In the genomic region with DNA sequence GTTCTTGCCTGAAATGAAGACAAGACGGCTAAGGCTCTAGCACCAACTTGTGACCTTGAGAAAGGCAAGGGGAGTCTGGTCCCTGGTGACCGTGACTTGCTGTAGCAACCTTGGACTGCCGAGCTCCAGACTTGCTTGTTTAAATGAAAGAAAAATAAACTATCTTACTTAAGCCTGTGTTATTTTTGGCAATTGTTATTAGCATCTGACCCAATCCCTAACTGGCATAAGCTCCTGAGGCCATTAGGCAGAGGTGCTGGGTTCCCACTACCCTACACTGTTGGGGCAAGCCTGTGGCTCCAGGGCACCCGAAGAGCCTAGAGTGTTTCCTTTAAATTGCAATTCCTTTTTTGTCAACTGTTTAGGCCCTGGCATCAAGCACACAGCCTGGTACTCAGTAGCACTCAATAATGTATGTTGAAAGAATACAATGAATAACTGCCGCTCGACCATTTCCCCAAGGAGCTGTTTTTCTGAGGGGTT, we compare ENCODE assay signal across 2 cellular contexts.
TF ChIP-seq lines count a peak whose summit lies in the region.

No MANE protein-coding gene starts in this region.

TF ChIP-seq in liver, 16 proteins besides CTCF, POLR2A, EP300 and RAD21:
- TF ChIP-seq EGR1 (IDR thresholded peaks at IDR 0.05; ENCODE audit: low read depth in 2 of 2), result no peak
- TF ChIP-seq GABPA (IDR thresholded peaks at IDR 0.05 in 1 of 2, conservative IDR thresholded peaks at IDR 0.05 in 1 of 2), result no peak
- TF ChIP-seq NR2F2 (IDR thresholded peaks at IDR 0.05), result no peak
- no peak for TF ChIP-seq FOXA2 (IDR thresholded peaks at IDR 0.05)
- peak in 1 of 2 donors; percentile 44 for TF ChIP-seq HNF4A (conservative IDR thresholded peaks at IDR 0.05)
- TF ChIP-seq RXRA (IDR thresholded peaks at IDR 0.05), result peak in 1 of 2 donors; percentile 38
- TF ChIP-seq YY1 (IDR thresholded peaks at IDR 0.05), result peak; percentile 12

TF ChIP-seq in HepG2, 621 proteins besides CTCF, POLR2A, EP300 and RAD21:
- TF ChIP-seq ZNF260 (CRISPR knock-in tag; IDR thresholded peaks at IDR 0.05; ENCODE audit: borderline replicate concordance, low read depth) (no peak), ZMYM3 (CRISPR knock-in tag; IDR thresholded peaks at IDR 0.05) (no peak), ZNF274 (CRISPR knock-in tag; IDR thresholded peaks at IDR 0.05) (no peak), DPF2 (CRISPR knock-in tag; IDR thresholded peaks at IDR 0.05; ENCODE audit: borderline replicate concordance, low read depth) (no peak), CREM (IDR thresholded peaks at IDR 0.05) (no peak), CREM (CRISPR knock-in tag; IDR thresholded peaks at IDR 0.05) (no peak), SIN3B (IDR thresholded peaks at IDR 0.05; ENCODE audit: low read length) (no peak), ZNF225 (CRISPR knock-in tag; IDR thresholded peaks at IDR 0.05) (no peak), SAFB2 (CRISPR knock-in tag; IDR thresholded peaks at IDR 0.05; ENCODE audit: borderline replicate concordance, low read depth) (no peak), MIER2 (CRISPR knock-in tag; IDR thresholded peaks at IDR 0.05) (no peak), ZNF747 (CRISPR knock-in tag; IDR thresholded peaks at IDR 0.05; ENCODE audit: borderline replicate concordance) (no peak), ERF (CRISPR knock-in tag; IDR thresholded peaks at IDR 0.05) (no peak), ZNF792 (CRISPR knock-in tag; IDR thresholded peaks at IDR 0.05) (no peak), SIN3A (IDR thresholded peaks at IDR 0.05; ENCODE audit: borderline replicate concordance, low read depth, low read length) (no peak)
- TF ChIP-seq, protein P1, sequence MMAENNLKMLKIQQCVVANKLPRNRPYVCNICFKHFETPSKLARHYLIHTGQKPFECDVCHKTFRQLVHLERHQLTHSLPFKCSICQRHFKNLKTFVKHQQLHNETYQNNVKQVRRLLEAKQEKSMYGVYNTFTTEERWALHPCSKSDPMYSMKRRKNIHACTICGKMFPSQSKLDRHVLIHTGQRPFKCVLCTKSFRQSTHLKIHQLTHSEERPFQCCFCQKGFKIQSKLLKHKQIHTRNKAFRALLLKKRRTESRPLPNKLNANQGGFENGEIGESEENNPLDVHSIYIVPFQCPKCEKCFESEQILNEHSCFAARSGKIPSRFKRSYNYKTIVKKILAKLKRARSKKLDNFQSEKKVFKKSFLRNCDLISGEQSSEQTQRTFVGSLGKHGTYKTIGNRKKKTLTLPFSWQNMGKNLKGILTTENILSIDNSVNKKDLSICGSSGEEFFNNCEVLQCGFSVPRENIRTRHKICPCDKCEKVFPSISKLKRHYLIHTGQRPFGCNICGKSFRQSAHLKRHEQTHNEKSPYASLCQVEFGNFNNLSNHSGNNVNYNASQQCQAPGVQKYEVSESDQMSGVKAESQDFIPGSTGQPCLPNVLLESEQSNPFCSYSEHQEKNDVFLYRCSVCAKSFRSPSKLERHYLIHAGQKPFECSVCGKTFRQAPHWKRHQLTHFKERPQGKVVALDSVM (CRISPR knock-in tag; IDR thresholded peaks at IDR 0.05), result no peak
- TF ChIP-seq, protein P2, sequence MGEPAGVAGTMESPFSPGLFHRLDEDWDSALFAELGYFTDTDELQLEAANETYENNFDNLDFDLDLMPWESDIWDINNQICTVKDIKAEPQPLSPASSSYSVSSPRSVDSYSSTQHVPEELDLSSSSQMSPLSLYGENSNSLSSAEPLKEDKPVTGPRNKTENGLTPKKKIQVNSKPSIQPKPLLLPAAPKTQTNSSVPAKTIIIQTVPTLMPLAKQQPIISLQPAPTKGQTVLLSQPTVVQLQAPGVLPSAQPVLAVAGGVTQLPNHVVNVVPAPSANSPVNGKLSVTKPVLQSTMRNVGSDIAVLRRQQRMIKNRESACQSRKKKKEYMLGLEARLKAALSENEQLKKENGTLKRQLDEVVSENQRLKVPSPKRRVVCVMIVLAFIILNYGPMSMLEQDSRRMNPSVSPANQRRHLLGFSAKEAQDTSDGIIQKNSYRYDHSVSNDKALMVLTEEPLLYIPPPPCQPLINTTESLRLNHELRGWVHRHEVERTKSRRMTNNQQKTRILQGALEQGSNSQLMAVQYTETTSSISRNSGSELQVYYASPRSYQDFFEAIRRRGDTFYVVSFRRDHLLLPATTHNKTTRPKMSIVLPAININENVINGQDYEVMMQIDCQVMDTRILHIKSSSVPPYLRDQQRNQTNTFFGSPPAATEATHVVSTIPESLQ (CRISPR knock-in tag; conservative IDR thresholded peaks at IDR 0.05), result no peak
- TF ChIP-seq, protein P3, sequence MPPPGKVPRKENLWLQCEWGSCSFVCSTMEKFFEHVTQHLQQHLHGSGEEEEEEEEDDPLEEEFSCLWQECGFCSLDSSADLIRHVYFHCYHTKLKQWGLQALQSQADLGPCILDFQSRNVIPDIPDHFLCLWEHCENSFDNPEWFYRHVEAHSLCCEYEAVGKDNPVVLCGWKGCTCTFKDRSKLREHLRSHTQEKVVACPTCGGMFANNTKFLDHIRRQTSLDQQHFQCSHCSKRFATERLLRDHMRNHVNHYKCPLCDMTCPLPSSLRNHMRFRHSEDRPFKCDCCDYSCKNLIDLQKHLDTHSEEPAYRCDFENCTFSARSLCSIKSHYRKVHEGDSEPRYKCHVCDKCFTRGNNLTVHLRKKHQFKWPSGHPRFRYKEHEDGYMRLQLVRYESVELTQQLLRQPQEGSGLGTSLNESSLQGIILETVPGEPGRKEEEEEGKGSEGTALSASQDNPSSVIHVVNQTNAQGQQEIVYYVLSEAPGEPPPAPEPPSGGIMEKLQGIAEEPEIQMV (CRISPR knock-in tag; IDR thresholded peaks at IDR 0.05; ENCODE audit: low read depth), result no peak
- TF ChIP-seq, protein P4, sequence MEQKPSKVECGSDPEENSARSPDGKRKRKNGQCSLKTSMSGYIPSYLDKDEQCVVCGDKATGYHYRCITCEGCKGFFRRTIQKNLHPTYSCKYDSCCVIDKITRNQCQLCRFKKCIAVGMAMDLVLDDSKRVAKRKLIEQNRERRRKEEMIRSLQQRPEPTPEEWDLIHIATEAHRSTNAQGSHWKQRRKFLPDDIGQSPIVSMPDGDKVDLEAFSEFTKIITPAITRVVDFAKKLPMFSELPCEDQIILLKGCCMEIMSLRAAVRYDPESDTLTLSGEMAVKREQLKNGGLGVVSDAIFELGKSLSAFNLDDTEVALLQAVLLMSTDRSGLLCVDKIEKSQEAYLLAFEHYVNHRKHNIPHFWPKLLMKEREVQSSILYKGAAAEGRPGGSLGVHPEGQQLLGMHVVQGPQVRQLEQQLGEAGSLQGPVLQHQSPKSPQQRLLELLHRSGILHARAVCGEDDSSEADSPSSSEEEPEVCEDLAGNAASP (CRISPR knock-in tag; IDR thresholded peaks at IDR 0.05; ENCODE audit: borderline replicate concordance), result no peak
